In the genomic region with DNA sequence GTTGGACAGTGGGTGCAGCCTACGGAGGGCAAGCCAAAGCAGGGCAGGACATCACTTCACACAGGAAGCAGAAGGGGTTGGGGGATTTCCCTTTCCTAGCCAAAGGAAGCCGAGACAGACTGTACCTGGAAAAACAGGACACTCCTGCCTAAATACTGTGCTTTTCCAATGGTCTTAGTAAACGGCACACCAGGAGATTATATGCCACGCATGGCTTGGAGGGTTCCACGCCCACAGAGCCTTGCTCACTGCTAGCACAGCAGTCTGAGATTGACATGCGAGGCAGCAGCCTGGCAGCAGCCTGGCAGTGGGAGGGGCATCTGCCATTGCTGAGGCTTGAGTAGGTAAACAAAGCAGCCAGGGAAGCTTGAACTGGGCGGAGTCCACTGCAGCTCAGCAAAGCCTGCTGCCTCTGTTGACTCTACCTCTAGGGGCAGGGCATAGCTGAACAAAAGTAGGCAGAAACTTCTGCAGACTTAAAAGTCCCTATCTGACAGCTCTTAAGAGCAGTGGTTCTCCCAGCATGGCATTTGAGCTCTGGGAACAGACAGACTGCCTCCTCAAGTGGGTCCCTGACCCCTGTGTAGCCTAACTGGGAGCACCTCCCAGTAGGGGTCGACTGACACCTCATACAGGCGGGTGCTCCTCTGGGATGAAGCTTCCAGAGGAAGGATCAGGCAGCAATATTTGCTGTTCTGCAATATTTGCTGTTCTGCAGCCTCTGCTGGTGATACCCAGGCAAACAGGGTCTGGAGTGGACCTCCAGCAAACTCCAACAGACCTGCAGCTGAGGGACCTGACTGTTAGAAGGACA, we compare ENCODE assay signal across 1 cellular context.
TF ChIP-seq lines count a peak whose summit lies in the region.
"Not testable (repeated sequence)": the region's sequence is repeated elsewhere in the genome, so short reads cannot be mapped to it uniquely, and the experiment has no call there.

No MANE protein-coding gene starts in this region.

TF ChIP-seq in HepG2, 621 proteins besides CTCF, POLR2A, EP300 and RAD21 (continued from another document):
- TF ChIP-seq, protein P1, sequence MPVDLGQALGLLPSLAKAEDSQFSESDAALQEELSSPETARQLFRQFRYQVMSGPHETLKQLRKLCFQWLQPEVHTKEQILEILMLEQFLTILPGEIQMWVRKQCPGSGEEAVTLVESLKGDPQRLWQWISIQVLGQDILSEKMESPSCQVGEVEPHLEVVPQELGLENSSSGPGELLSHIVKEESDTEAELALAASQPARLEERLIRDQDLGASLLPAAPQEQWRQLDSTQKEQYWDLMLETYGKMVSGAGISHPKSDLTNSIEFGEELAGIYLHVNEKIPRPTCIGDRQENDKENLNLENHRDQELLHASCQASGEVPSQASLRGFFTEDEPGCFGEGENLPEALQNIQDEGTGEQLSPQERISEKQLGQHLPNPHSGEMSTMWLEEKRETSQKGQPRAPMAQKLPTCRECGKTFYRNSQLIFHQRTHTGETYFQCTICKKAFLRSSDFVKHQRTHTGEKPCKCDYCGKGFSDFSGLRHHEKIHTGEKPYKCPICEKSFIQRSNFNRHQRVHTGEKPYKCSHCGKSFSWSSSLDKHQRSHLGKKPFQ (CRISPR knock-in tag; IDR thresholded peaks at IDR 0.05; ENCODE audit: insufficient replicate concordance) = peak; percentile 16
- TF ChIP-seq GATAD2A (CRISPR knock-in tag; IDR thresholded peaks at IDR 0.05) = peak; percentile 87
- TF ChIP-seq RFXAP (CRISPR knock-in tag; IDR thresholded peaks at IDR 0.05; ENCODE audit: borderline replicate concordance) = 0 out of 2 replicates have a peak, but pooled peaks have one; percentile 41
- TF ChIP-seq SKI (IDR thresholded peaks at IDR 0.05; ENCODE audit: partially characterized antibody) = peak; percentile 50
- peak; percentile 70; the same call in 1 of the 2 replicates for TF ChIP-seq HDAC1 (CRISPR knock-in tag; IDR thresholded peaks at IDR 0.05)
- peak; percentile 92 for TF ChIP-seq SAP130 (CRISPR knock-in tag; IDR thresholded peaks at IDR 0.05; ENCODE audit: low read depth)
- peak; percentile 63 for TF ChIP-seq GATAD1 (CRISPR knock-in tag; IDR thresholded peaks at IDR 0.05)
- TF ChIP-seq MED1 (CRISPR knock-in tag; IDR thresholded peaks at IDR 0.05) = peak; percentile 59; the same call in 1 of the 2 replicates
- TF ChIP-seq ARHGAP35 (CRISPR knock-in tag; IDR thresholded peaks at IDR 0.05; ENCODE audit: borderline replicate concordance) = peak; percentile 65; the same call in 1 of the 2 replicates
- TF ChIP-seq HDAC2 (CRISPR knock-in tag; IDR thresholded peaks at IDR 0.05) = peak; percentile 95
- peak; percentile 43 for TF ChIP-seq NFYB (CRISPR knock-in tag; IDR thresholded peaks at IDR 0.05)
- peak; percentile 70 for TF ChIP-seq PHF5A (CRISPR knock-in tag; IDR thresholded peaks at IDR 0.05; ENCODE audit: low read depth, unreplicated experiment)
- peak; percentile 63; the same call in 1 of the 2 replicates for TF ChIP-seq ETV6 (CRISPR knock-in tag; conservative IDR thresholded peaks at IDR 0.05)
- not testable (repeated sequence) for TF ChIP-seq MAZ (IDR thresholded peaks at IDR 0.05; ENCODE audit: borderline replicate concordance, low read depth, low read length)
- TF ChIP-seq MAZ (CRISPR knock-in tag; IDR thresholded peaks at IDR 0.05; ENCODE audit: low read depth) = 0 out of 2 replicates have a peak, but pooled peaks have one; percentile 42
- TF ChIP-seq TBX2 (CRISPR knock-in tag; IDR thresholded peaks at IDR 0.05; ENCODE audit: borderline replicate concordance) = peak; percentile 49; the same call in 1 of the 2 replicates
- TF ChIP-seq TFAP4 (IDR thresholded peaks at IDR 0.05; ENCODE audit: borderline replicate concordance, low read depth) = peak; percentile 60; the same call in 1 of the 2 replicates
- peak; percentile 51 for TF ChIP-seq RARA (CRISPR knock-in tag; IDR thresholded peaks at IDR 0.05)
- 0 out of 4 replicates have a peak, but pooled peaks of 1 of the 2 experiments have one; percentile 11 for TF ChIP-seq NR2F1 (CRISPR knock-in tag; IDR thresholded peaks at IDR 0.05)
- TF ChIP-seq GMEB1 (CRISPR knock-in tag; IDR thresholded peaks at IDR 0.05; ENCODE audit: borderline replicate concordance) = peak; percentile 25; the same call in 1 of the 2 replicates
- TF ChIP-seq, protein P2, sequence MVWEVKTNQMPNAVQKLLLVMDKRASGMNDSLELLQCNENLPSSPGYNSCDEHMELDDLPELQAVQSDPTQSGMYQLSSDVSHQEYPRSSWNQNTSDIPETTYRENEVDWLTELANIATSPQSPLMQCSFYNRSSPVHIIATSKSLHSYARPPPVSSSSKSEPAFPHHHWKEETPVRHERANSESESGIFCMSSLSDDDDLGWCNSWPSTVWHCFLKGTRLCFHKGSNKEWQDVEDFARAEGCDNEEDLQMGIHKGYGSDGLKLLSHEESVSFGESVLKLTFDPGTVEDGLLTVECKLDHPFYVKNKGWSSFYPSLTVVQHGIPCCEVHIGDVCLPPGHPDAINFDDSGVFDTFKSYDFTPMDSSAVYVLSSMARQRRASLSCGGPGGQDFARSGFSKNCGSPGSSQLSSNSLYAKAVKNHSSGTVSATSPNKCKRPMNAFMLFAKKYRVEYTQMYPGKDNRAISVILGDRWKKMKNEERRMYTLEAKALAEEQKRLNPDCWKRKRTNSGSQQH (CRISPR knock-in tag; IDR thresholded peaks at IDR 0.05; ENCODE audit: low read depth) = peak; percentile 73; the same call in 1 of the 2 replicates
- 0 out of 2 replicates have a peak, but pooled peaks have one; percentile 17 for TF ChIP-seq NR2C2 (CRISPR knock-in tag; IDR thresholded peaks at IDR 0.05; ENCODE audit: borderline replicate concordance)
- 0 out of 2 replicates have a peak, but pooled peaks have one; percentile 41 for TF ChIP-seq ZNF713 (CRISPR knock-in tag; IDR thresholded peaks at IDR 0.05)
- TF ChIP-seq SP5 (CRISPR knock-in tag; IDR thresholded peaks at IDR 0.05; ENCODE audit: borderline replicate concordance, low read depth) = peak; percentile 100
- peak; percentile 65 for TF ChIP-seq ZNF574 (CRISPR knock-in tag; IDR thresholded peaks at IDR 0.05)
- peak; percentile 38; the same call in 1 of the 2 replicates for TF ChIP-seq ELF1 (CRISPR knock-in tag; IDR thresholded peaks at IDR 0.05)
- peak; percentile 86 for TF ChIP-seq FOXK2 (IDR thresholded peaks at IDR 0.05)
- TF ChIP-seq TEAD3 (CRISPR knock-in tag; optimal IDR thresholded peaks at IDR 0.05; ENCODE audit: borderline replicate concordance) = peak; percentile 91
- peak; percentile 90; the same call in 1 of the 2 replicates for TF ChIP-seq MEIS2 (CRISPR knock-in tag; IDR thresholded peaks at IDR 0.05)
- peak; percentile 68; the same call in 1 of the 2 replicates for TF ChIP-seq HOMEZ (CRISPR knock-in tag; IDR thresholded peaks at IDR 0.05; ENCODE audit: low read depth)
- TF ChIP-seq, protein P3, sequence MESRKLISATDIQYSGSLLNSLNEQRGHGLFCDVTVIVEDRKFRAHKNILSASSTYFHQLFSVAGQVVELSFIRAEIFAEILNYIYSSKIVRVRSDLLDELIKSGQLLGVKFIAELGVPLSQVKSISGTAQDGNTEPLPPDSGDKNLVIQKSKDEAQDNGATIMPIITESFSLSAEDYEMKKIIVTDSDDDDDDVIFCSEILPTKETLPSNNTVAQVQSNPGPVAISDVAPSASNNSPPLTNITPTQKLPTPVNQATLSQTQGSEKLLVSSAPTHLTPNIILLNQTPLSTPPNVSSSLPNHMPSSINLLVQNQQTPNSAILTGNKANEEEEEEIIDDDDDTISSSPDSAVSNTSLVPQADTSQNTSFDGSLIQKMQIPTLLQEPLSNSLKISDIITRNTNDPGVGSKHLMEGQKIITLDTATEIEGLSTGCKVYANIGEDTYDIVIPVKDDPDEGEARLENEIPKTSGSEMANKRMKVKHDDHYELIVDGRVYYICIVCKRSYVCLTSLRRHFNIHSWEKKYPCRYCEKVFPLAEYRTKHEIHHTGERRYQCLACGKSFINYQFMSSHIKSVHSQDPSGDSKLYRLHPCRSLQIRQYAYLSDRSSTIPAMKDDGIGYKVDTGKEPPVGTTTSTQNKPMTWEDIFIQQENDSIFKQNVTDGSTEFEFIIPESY (CRISPR knock-in tag; IDR thresholded peaks at IDR 0.05) = peak; percentile 36; the same call in 1 of the 2 replicates
- TF ChIP-seq KAT8 (CRISPR knock-in tag; IDR thresholded peaks at IDR 0.05) = peak; percentile 79
- TF ChIP-seq ZNF605 (CRISPR knock-in tag; IDR thresholded peaks at IDR 0.05) = peak; percentile 81
- TF ChIP-seq MIER2 (CRISPR knock-in tag; IDR thresholded peaks at IDR 0.05) = 0 out of 2 replicates have a peak, but pooled peaks have one; percentile 62
